26 cellular contexts compared by ENCODE assay signal in the genomic region with DNA sequence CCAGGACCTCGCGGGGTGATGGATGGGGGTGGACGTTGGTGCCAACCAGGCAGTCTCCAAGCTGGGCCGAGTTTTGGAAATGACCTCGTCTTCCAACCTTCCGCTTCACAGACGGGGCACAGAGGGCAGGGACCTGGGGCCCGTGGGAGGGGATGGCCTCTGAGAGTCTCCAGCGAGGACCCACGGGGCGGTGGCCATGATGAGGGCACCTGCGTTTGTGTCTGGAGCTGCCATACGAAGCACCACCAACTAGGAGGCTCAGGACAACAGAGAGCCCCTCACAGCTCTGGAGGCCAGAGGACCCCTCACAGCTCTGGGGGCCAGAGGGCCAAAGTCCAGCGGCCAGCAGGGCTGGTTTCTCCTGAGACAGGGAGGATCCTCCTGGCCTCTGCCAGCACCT.
"Had no signal": no experiment of that assay in that cellular context is flagged by ENCODE, and none has a peak within 500 bp of the region (broad histone marks: within the 10 kb centered on the region; RNA-seq: fewer than 3 reads in every experiment).

No MANE protein-coding gene starts in this region.

- H3K27ac Mint-ChIP-seq: dendritic cell treated with granulocyte-macrophage colony-stimulating factor and Interleukin-4, amounts not matched to agents 40 ng/mL and 50 ng/mL, for 4 days; endodermal cell; mesothelial cell of epicardium had no signal

- H3K9me3 Mint-ChIP-seq: dendritic cell treated with granulocyte-macrophage colony-stimulating factor and Interleukin-4, amounts not matched to agents 40 ng/mL and 50 ng/mL, for 4 days; effector memory CD8-positive, alpha-beta T cell; endodermal cell; mesothelial cell of epicardium; naive thymus-derived CD4-positive, alpha-beta T cell had no signal

- H3K36me3 ChIP-seq: esophagus squamous epithelium, gastrocnemius medialis, heart right ventricle, left lung, lower lobe of right lung had no signal

- H3K4me1 Mint-ChIP-seq: endodermal cell, mesothelial cell of epicardium had no signal

- H3K4me3 Mint-ChIP-seq: dendritic cell treated with granulocyte-macrophage colony-stimulating factor and Interleukin-4, amounts not matched to agents 40 ng/mL and 50 ng/mL, for 4 days; effector memory CD8-positive, alpha-beta T cell; endodermal cell; mesothelial cell of epicardium had no signal

- FAIRE-seq: colon, endometrium, islet of Langerhans, keratinocyte had no signal

- H3K4me1 ChIP-seq: gastrocnemius medialis, left lung, lower lobe of right lung had no signal

- H3K27ac ChIP-seq: coronary artery, epithelial cell of prostate, esophagus squamous epithelium, gastrocnemius medialis, heart right ventricle, left lung, lower lobe of right lung had no signal

- H3K36me3 Mint-ChIP-seq: mesothelial cell of epicardium; naive thymus-derived CD4-positive, alpha-beta T cell had no signal

- H3K9me3 ChIP-seq: esophagus squamous epithelium, gastrocnemius medialis, heart right ventricle, left lung, lower lobe of right lung had no signal

- H3K4me3 ChIP-seq: coronary artery, esophagus squamous epithelium, gastrocnemius medialis, heart right ventricle, left lung, lower lobe of right lung had no signal

- DNase-seq: effector CD8-positive, alpha-beta T cell; effector memory CD8-positive, alpha-beta T cell; endodermal cell; erythroblast; esophagus squamous epithelium; foreskin fibroblast; foreskin melanocyte; gastrocnemius medialis; glutamatergic neuron; head of caudate nucleus; heart right ventricle; hippocampal formation; left cardiac atrium; left lung; left ventricle myocardium superior; lower lobe of right lung; mesenchymal stem cell; naive thymus-derived CD4-positive, alpha-beta T cell had no signal
